In the genomic region with DNA sequence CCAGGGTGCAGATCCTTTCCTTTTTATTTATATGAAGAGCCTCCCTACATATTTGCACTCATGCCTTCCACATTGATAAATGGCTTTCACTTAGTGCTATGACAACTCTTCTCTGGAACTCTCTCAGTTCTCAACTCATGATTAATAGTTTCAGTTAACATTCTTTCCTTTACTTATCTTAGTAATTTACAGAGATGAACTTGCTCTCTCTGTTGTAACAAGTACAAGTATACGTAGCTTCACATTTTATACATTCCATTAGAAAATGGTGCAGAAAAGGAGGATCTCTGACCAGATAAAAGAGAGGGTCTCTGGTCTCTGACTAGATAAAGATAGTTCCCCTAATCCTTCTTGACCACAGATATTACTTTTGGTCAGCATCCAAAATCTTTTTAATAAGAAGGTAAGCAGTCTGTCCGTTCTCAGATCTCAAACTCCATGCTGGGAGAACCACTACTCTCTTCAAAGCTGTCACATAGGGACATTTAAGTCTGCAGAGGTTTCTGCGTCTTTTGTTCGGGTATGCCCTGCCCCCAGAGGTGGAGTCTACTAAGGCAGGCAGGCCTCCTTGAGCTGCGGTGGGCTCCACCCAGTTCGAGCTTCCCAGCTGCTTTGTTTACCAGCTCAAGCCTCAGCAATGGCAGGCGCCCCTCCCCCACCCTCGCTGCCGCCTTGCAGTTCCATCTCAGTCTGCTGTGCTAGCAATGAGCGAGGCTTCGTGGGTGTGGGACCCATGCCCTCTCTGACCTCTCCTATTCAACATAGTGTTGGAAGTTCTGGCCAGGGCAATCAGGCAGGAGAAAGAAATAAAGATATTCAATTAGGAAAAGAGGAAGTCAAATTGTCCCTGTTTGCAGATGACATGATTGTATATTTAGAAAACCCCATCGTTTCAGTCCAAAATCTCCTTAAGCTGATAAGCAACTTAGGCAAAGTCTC, we compare ENCODE assay signal across 1 cellular context.
A peak's percentile ranks its signal among the peaks of the same experiment; 100 is the strongest.
TF ChIP-seq lines count a peak whose summit lies in the region.

No MANE protein-coding gene starts in this region.

TF ChIP-seq in HepG2, 621 proteins besides CTCF, POLR2A, EP300 and RAD21 (continued from another document):
- TF ChIP-seq, protein P1, sequence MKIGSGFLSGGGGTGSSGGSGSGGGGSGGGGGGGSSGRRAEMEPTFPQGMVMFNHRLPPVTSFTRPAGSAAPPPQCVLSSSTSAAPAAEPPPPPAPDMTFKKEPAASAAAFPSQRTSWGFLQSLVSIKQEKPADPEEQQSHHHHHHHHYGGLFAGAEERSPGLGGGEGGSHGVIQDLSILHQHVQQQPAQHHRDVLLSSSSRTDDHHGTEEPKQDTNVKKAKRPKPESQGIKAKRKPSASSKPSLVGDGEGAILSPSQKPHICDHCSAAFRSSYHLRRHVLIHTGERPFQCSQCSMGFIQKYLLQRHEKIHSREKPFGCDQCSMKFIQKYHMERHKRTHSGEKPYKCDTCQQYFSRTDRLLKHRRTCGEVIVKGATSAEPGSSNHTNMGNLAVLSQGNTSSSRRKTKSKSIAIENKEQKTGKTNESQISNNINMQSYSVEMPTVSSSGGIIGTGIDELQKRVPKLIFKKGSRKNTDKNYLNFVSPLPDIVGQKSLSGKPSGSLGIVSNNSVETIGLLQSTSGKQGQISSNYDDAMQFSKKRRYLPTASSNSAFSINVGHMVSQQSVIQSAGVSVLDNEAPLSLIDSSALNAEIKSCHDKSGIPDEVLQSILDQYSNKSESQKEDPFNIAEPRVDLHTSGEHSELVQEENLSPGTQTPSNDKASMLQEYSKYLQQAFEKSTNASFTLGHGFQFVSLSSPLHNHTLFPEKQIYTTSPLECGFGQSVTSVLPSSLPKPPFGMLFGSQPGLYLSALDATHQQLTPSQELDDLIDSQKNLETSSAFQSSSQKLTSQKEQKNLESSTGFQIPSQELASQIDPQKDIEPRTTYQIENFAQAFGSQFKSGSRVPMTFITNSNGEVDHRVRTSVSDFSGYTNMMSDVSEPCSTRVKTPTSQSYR (CRISPR knock-in tag; IDR thresholded peaks at IDR 0.05; ENCODE audit: borderline replicate concordance), result peak; percentile 97
- TF ChIP-seq ZNF292 (CRISPR knock-in tag; IDR thresholded peaks at IDR 0.05; ENCODE audit: borderline replicate concordance, low read depth), result 0 out of 2 replicates have a peak, but pooled peaks have one; percentile 21
- TF ChIP-seq, protein P2, sequence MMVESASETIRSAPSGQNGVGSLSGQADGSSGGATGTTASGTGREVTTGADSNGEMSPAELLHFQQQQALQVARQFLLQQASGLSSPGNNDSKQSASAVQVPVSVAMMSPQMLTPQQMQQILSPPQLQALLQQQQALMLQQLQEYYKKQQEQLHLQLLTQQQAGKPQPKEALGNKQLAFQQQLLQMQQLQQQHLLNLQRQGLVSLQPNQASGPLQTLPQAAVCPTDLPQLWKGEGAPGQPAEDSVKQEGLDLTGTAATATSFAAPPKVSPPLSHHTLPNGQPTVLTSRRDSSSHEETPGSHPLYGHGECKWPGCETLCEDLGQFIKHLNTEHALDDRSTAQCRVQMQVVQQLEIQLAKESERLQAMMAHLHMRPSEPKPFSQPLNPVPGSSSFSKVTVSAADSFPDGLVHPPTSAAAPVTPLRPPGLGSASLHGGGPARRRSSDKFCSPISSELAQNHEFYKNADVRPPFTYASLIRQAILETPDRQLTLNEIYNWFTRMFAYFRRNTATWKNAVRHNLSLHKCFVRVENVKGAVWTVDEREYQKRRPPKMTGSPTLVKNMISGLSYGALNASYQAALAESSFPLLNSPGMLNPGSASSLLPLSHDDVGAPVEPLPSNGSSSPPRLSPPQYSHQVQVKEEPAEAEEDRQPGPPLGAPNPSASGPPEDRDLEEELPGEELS (CRISPR knock-in tag; IDR thresholded peaks at IDR 0.05), result peak; percentile 44
- TF ChIP-seq, protein P3, sequence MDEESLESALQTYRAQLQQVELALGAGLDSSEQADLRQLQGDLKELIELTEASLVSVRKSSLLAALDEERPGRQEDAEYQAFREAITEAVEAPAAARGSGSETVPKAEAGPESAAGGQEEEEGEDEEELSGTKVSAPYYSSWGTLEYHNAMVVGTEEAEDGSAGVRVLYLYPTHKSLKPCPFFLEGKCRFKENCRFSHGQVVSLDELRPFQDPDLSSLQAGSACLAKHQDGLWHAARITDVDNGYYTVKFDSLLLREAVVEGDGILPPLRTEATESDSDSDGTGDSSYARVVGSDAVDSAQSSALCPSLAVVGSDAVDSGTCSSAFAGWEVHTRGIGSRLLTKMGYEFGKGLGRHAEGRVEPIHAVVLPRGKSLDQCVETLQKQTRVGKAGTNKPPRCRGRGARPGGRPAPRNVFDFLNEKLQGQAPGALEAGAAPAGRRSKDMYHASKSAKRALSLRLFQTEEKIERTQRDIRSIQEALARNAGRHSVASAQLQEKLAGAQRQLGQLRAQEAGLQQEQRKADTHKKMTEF (CRISPR knock-in tag; IDR thresholded peaks at IDR 0.05), result 0 out of 2 replicates have a peak, but pooled peaks have one; percentile 20
- TF ChIP-seq, protein P4, sequence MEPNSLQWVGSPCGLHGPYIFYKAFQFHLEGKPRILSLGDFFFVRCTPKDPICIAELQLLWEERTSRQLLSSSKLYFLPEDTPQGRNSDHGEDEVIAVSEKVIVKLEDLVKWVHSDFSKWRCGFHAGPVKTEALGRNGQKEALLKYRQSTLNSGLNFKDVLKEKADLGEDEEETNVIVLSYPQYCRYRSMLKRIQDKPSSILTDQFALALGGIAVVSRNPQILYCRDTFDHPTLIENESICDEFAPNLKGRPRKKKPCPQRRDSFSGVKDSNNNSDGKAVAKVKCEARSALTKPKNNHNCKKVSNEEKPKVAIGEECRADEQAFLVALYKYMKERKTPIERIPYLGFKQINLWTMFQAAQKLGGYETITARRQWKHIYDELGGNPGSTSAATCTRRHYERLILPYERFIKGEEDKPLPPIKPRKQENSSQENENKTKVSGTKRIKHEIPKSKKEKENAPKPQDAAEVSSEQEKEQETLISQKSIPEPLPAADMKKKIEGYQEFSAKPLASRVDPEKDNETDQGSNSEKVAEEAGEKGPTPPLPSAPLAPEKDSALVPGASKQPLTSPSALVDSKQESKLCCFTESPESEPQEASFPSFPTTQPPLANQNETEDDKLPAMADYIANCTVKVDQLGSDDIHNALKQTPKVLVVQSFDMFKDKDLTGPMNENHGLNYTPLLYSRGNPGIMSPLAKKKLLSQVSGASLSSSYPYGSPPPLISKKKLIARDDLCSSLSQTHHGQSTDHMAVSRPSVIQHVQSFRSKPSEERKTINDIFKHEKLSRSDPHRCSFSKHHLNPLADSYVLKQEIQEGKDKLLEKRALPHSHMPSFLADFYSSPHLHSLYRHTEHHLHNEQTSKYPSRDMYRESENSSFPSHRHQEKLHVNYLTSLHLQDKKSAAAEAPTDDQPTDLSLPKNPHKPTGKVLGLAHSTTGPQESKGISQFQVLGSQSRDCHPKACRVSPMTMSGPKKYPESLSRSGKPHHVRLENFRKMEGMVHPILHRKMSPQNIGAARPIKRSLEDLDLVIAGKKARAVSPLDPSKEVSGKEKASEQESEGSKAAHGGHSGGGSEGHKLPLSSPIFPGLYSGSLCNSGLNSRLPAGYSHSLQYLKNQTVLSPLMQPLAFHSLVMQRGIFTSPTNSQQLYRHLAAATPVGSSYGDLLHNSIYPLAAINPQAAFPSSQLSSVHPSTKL (CRISPR knock-in tag; IDR thresholded peaks at IDR 0.05), result peak; percentile 33; the same call in 1 of the 2 replicates
- peak; percentile 26 for TF ChIP-seq TEAD3 (CRISPR knock-in tag; optimal IDR thresholded peaks at IDR 0.05; ENCODE audit: borderline replicate concordance)
- TF ChIP-seq, protein P5, sequence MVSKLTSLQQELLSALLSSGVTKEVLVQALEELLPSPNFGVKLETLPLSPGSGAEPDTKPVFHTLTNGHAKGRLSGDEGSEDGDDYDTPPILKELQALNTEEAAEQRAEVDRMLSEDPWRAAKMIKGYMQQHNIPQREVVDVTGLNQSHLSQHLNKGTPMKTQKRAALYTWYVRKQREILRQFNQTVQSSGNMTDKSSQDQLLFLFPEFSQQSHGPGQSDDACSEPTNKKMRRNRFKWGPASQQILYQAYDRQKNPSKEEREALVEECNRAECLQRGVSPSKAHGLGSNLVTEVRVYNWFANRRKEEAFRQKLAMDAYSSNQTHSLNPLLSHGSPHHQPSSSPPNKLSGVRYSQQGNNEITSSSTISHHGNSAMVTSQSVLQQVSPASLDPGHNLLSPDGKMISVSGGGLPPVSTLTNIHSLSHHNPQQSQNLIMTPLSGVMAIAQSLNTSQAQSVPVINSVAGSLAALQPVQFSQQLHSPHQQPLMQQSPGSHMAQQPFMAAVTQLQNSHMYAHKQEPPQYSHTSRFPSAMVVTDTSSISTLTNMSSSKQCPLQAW (CRISPR knock-in tag; IDR thresholded peaks at IDR 0.05), result 0 out of 2 replicates have a peak, but pooled peaks have one; percentile 32
